In genomic region chr18:25103468-25104155, GRCh38 we compare ENCODE assay signal across 30 cellular contexts.
"Had no signal": no experiment of that assay in that cellular context is flagged by ENCODE, and none has a peak within 500 bp of the region (broad histone marks: within the 10 kb centered on the region; RNA-seq: fewer than 3 reads in every experiment).

No MANE protein-coding gene starts in this region.

- H3K36me3 Mint-ChIP-seq: activated naive CD4-positive, alpha-beta T cell treated with anti-CD3 and anti-CD28 coated beads, Interleukin-2, amount 10 ng/mL, durations not matched to agents 7 days and 5 days; activated naive CD8-positive, alpha-beta T cell; brain; T-cell; WTC11 had no signal

- H3K27ac Mint-ChIP-seq: activated CD4-positive, alpha-beta T cell treated with anti-CD3 and anti-CD28 coated beads for 36 hours; activated CD4-positive, alpha-beta T cell treated with anti-CD3 and anti-CD28 coated beads, Interleukin-2, amount 10 ng/mL, durations not matched to agents 7 days and 5 days; activated CD8-positive, alpha-beta T cell treated with anti-CD3 and anti-CD28 coated beads, Interleukin-2, amount 10 ng/mL, durations not matched to agents 7 days and 5 days; activated naive CD4-positive, alpha-beta T cell treated with anti-CD3 and anti-CD28 coated beads, Interleukin-2, amount 10 ng/mL, durations not matched to agents 7 days and 5 days; activated naive CD8-positive, alpha-beta T cell; activated naive CD8-positive, alpha-beta T cell treated with anti-CD3 and anti-CD28 coated beads, Interleukin-2, amount 50 U/mL, for 24 hours; T-cell; WTC11 had no signal

- H3K4me1 Mint-ChIP-seq: activated CD4-positive, alpha-beta T cell treated with anti-CD3 and anti-CD28 coated beads for 36 hours; activated CD4-positive, alpha-beta T cell treated with anti-CD3 and anti-CD28 coated beads, Interleukin-2, amount 10 ng/mL, durations not matched to agents 7 days and 5 days; activated naive CD4-positive, alpha-beta T cell treated with anti-CD3 and anti-CD28 coated beads, Interleukin-2, amount 10 ng/mL, durations not matched to agents 7 days and 5 days; activated naive CD8-positive, alpha-beta T cell treated with anti-CD3 and anti-CD28 coated beads, Interleukin-2, amount 50 U/mL, for 24 hours; T-cell had no signal

- H3K27me3 Mint-ChIP-seq: activated CD4-positive, alpha-beta T cell treated with anti-CD3 and anti-CD28 coated beads for 36 hours; activated CD4-positive, alpha-beta T cell treated with anti-CD3 and anti-CD28 coated beads, Interleukin-2, amount 10 ng/mL, durations not matched to agents 7 days and 5 days; activated naive CD4-positive, alpha-beta T cell treated with anti-CD3 and anti-CD28 coated beads, Interleukin-2, amount 10 ng/mL, durations not matched to agents 7 days and 5 days; activated naive CD8-positive, alpha-beta T cell; activated naive CD8-positive, alpha-beta T cell treated with anti-CD3 and anti-CD28 coated beads, Interleukin-2, amount 50 U/mL, for 24 hours had no signal

- H3K4me3 Mint-ChIP-seq: activated CD4-positive, alpha-beta T cell treated with anti-CD3 and anti-CD28 coated beads for 36 hours; activated CD4-positive, alpha-beta T cell treated with anti-CD3 and anti-CD28 coated beads, Interleukin-2, amount 10 ng/mL, durations not matched to agents 7 days and 5 days; activated CD8-positive, alpha-beta T cell treated with anti-CD3 and anti-CD28 coated beads, Interleukin-2, amount 10 ng/mL, durations not matched to agents 7 days and 5 days; activated naive CD4-positive, alpha-beta T cell treated with anti-CD3 and anti-CD28 coated beads, Interleukin-2, amount 10 ng/mL, durations not matched to agents 7 days and 5 days; activated naive CD8-positive, alpha-beta T cell; activated naive CD8-positive, alpha-beta T cell treated with anti-CD3 and anti-CD28 coated beads, Interleukin-2, amount 50 U/mL, for 24 hours; activated T-cell treated with anti-CD3 and anti-CD28 coated beads, Interleukin-2, amount 50 U/mL, for 4 hours; brain; T-cell; WTC11 had no signal

- DNase-seq: activated CD4-positive, alpha-beta T cell treated with anti-CD3 and anti-CD28 coated beads for 36 hours; activated CD4-positive, alpha-beta T cell treated with anti-CD3 and anti-CD28 coated beads, Interleukin-2, amount 10 ng/mL, durations not matched to agents 7 days and 5 days; activated CD4-positive, alpha-beta T cell treated with anti-CD3 and anti-CD28 coated beads, Interleukin-2, amount 50 U/mL, for 48 hours; activated CD8-positive, alpha-beta T cell treated with anti-CD3 and anti-CD28 coated beads, Interleukin-2, amount 10 ng/mL, durations not matched to agents 7 days and 5 days; activated effector memory CD4-positive, alpha-beta T cell treated with Interleukin-2 at 50 U/mL for 16 hours; activated naive CD4-positive, alpha-beta T cell treated with anti-CD3 and anti-CD28 coated beads, Interleukin-2, amount 10 ng/mL, durations not matched to agents 7 days and 5 days; activated naive CD8-positive, alpha-beta T cell treated with anti-CD3 and anti-CD28 coated beads, Interleukin-2, amount 50 U/mL, for 24 hours; activated T-cell treated with anti-CD3 and anti-CD28 coated beads for 4 hours; activated T-cell treated with anti-CD3 and anti-CD28 coated beads, Interleukin-2, amount 50 U/mL, for 4 hours; anterior cingulate cortex; caudate nucleus; cerebellar nuclear complex; NCI-H1092 treated with DMSO at 0.1 percent for 48 hours; NCI-H146; NCI-H187; NCI-H2029 treated with DMSO at 0.1 percent for 48 hours; NCI-H2107; NCI-H2171; NCI-H510A; NCI-H526; NCI-H748 treated with DMSO at 0.1 percent for 48 hours; NK-92 treated with Interleukin-12 subunit alpha and Interleukin-12 subunit beta, amount 100 ng/mL, for 24 hours; PC-9; SIG-M5; T-cell; T-helper 2 cell; T-helper 9 cell had no signal

- H3K9me3 Mint-ChIP-seq: activated CD4-positive, alpha-beta T cell treated with anti-CD3 and anti-CD28 coated beads, Interleukin-2, amount 10 ng/mL, durations not matched to agents 7 days and 5 days; activated naive CD4-positive, alpha-beta T cell treated with anti-CD3 and anti-CD28 coated beads, Interleukin-2, amount 10 ng/mL, durations not matched to agents 7 days and 5 days; activated naive CD8-positive, alpha-beta T cell treated with anti-CD3 and anti-CD28 coated beads, Interleukin-2, amount 50 U/mL, for 24 hours; activated T-cell treated with anti-CD3 and anti-CD28 coated beads, Interleukin-2, amount 50 U/mL, for 4 hours; brain; T-cell; WTC11 had no signal
